26 cellular contexts compared by ENCODE assay signal in the genomic region with DNA sequence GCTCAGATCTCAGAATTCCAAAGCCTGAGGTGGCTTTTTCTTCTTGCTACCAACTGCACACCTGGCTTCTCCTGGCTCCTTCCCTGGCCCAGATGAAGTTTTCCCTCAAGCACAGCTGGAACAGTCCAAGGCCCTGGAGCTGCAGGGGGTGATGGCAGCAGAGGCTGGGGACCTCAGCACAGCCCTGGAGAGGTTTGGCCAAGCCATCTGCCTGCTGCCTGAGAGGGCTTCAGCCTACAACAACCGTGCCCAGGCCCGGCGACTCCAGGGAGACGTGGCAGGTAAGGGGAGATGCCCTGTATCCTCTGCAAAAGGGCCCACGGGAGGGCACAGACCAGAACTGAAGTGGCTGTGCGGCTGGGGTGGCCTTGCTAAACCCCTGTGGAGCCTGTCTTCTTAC. TPM values are rescaled to one million over a fixed set of nuclear protein-coding genes. Genes with fewer than 3 reads are reported as not detected.
DNase-seq lines count a peak whose midpoint lies in the region; ATAC-seq, FAIRE-seq and TF ChIP-seq lines count a peak whose summit lies in the region.
"Had no signal": no experiment of that assay in that cellular context is flagged by ENCODE, and none has a peak within 500 bp of the region (broad histone marks: within the 10 kb centered on the region; RNA-seq: fewer than 3 reads in every experiment).

No MANE protein-coding gene starts in this region.

- H3K4me3 ChIP-seq in BLaER1 (no peak overlapping the region), K562 (no peak overlapping the region), aorta (ENCODE audit: low read length in 2 of 2) (no peak overlapping the region)
- H3K4me3 ChIP-seq: A549, GM23338, MG63 had no signal

- in situ Hi-C loops in K562 (cut with MboI): no loop called here

- H3K9ac ChIP-seq in BLaER1: no peak overlapping the region
- H3K9ac ChIP-seq in K562 (ENCODE audit: insufficient read depth in 1 of 2, low read depth in 2 of 2, low read length in 2 of 2): peak overlapping the region in 1 of 2 experiments; percentile 11; a peak in 2 of 4 replicates

- no peaks in the 10 kb centered on the region for H3K9me3 Mint-ChIP-seq in nephron
- H3K9me3 Mint-ChIP-seq: CD8-positive, alpha-beta memory T cell; GM23338; H9; HFFc6 had no signal

- no peaks in the 10 kb centered on the region for H3K27me3 ChIP-seq in BLaER1
- no peaks in the 10 kb centered on the region for H3K27me3 ChIP-seq in K562 (ENCODE audit: control insufficient read depth in 2 of 2, insufficient read depth in 2 of 2, low read length in 2 of 2)
- H3K27me3 ChIP-seq in aorta (ENCODE audit: control insufficient read depth in 1 of 2, insufficient read depth in 2 of 2, low read length in 1 of 2): no peaks in the 10 kb centered on the region
- H3K27me3 ChIP-seq: MG63, Peyer's patch had no signal

- H3K4me3 Mint-ChIP-seq in nephron: peak overlapping the region; percentile 90 to 98 (median 95)
- H3K4me3 Mint-ChIP-seq: CD14-positive monocyte, HFFc6 had no signal

- no peak overlapping the region for H2AFZ ChIP-seq in K562 (ENCODE audit: low read depth, low read length)
- H2AFZ ChIP-seq: GM23338 had no signal

- H3K9me3 ChIP-seq in BLaER1 (no peaks in the 10 kb centered on the region), K562 (replicated peaks; ENCODE audit: control insufficient read depth, insufficient read depth, low read depth, low read length) (no peaks in the 10 kb centered on the region), aorta (ENCODE audit: control insufficient read depth, low read length) (no peaks in the 10 kb centered on the region)
- H3K9me3 ChIP-seq: A549, MG63, Peyer's patch had no signal

- no peaks in the 10 kb centered on the region; the same call in 2 of the 3 replicates for H3K79me2 ChIP-seq in K562 (ENCODE audit: control insufficient read depth, insufficient read depth, low read length)

- no peak for TF ChIP-seq POLR2A in K562 (conservative IDR thresholded peaks at IDR 0.05)

- H3K4me2 ChIP-seq in BLaER1: 0 out of 2 replicates have a peak overlapping the region, but pooled peaks have one; percentile 80
- H3K4me2 ChIP-seq in K562 (ENCODE audit: insufficient read depth, low read length): no peak overlapping the region
- H3K4me2 ChIP-seq: A549, GM23338 had no signal

- H4K20me1 ChIP-seq in BLaER1: peaks cover 21% of the 10 kb centered on the region
- H4K20me1 ChIP-seq in K562 (replicated peaks; ENCODE audit: control insufficient read depth, insufficient read depth, low read length): no peaks in the 10 kb centered on the region

- no peak for TF ChIP-seq RAD21 in K562 (CRISPR knock-in tag; conservative IDR thresholded peaks at IDR 0.05 in 1 of 2, IDR thresholded peaks at IDR 0.05 in 1 of 2)

- 84% methylated on average over 6 of the region's 6 CpGs for WGBS in K562 (ENCODE audit: insufficient coverage, low coverage, missing lambda C conversion rate)
- WGBS in aorta, 2 donors: 87 to 90% methylated on average over 6 of the region's 6 CpGs

- ATAC-seq in K562: no peak
- ATAC-seq in GM19452 (IDR thresholded peaks at IDR 0.05; ENCODE audit: unreplicated experiment): no peak
- ATAC-seq in aorta (ENCODE audit: low FRiP score): no peak
- ATAC-seq: A549, GM23338 had no signal

- H3K4me1 Mint-ChIP-seq in nephron: peaks cover 51% of the 10 kb centered on the region

- peaks cover 21% of the 10 kb centered on the region for H3K36me3 Mint-ChIP-seq in nephron (ENCODE audit: low read depth)

- peaks cover 43% of the 10 kb centered on the region for H3K36me3 ChIP-seq in BLaER1
- peaks cover 18% of the 10 kb centered on the region for H3K36me3 ChIP-seq in K562 (ENCODE audit: control insufficient read depth, insufficient read depth, low read length)
- H3K36me3 ChIP-seq in aorta (ENCODE audit: control insufficient read depth in 1 of 2, insufficient read depth in 2 of 2, low read length in 1 of 2): peaks cover 0 to 2% of the 10 kb centered on the region in 2 donors

- H3K27ac Mint-ChIP-seq in nephron: no peak overlapping the region
- H3K27ac Mint-ChIP-seq: GM23338, HFFc6 had no signal

- intact Hi-C loops in K562 (cut with micrococcal nuclease): no loop called here
- intact Hi-C loops in aorta (cut with DNase I): loop anchor here in 1 of 2 donors (5.0 kb wide), 1 partner anchor 34 kb away; no protein-coding TSS in a partner anchor

- peaks cover 67% of the 10 kb centered on the region for H3K4me1 ChIP-seq in BLaER1
- H3K4me1 ChIP-seq in K562 (replicated peaks in 1 of 2; ENCODE audit: control insufficient read depth in 2 of 2, insufficient read depth in 2 of 2, low read length in 2 of 2): peaks cover 9 to 38% of the 10 kb centered on the region in 2 experiments; a peak in 4 of 5 replicates
- no peaks in the 10 kb centered on the region for H3K4me1 ChIP-seq in aorta (ENCODE audit: control insufficient read depth in 1 of 2, insufficient read depth in 2 of 2, low read length in 2 of 2)
- H3K4me1 ChIP-seq: A549 had no signal

- H3K27ac ChIP-seq in BLaER1 (no peak overlapping the region; the same call in 1 of the 2 replicates), K562 (ENCODE audit: extremely low read depth, low read depth, low read length) (no peak overlapping the region), aorta (ENCODE audit: low read depth in 1 of 2, low read length in 2 of 2) (no peak overlapping the region)
- H3K27ac ChIP-seq: A549 had no signal

- BruUV-seq in K562 (replicated peaks; lab: Mats Ljungman, UMichigan): no TSS peak

- no peak for FAIRE-seq in K562 (lab: Jason Lieb, UNC)
- FAIRE-seq: A549, HTR-8/SVneo had no signal

- CTCF ChIA-PET in K562 (lab: Yijun Ruan, JAX; ENCODE audit: low intra/inter-chr PET ratio): interaction anchor here (0.5 kb wide), 1 partner anchor 330 kb away, joined by 4 read pairs; no protein-coding TSS in a partner anchor

- peaks cover 4% of the 10 kb centered on the region for H3K27me3 Mint-ChIP-seq in nephron (ENCODE audit: low read depth)

- no peak for TF ChIP-seq EP300 in K562 (IDR thresholded peaks at IDR 0.05; ENCODE audit: low read length)

- no peaks in the 10 kb centered on the region for H3K9me1 ChIP-seq in K562 (ENCODE audit: control insufficient read depth, insufficient read depth, low read length)

- POLR2A ChIA-PET in K562 (lab: Yijun Ruan, JAX): interaction anchor here (0.6 to 1.5 kb wide), 3 partner anchors 22 to 269 kb away, joined by 3 to 4 read pairs (median 3); partner anchors contain the start of gene ARCN1

- DNase-seq in DMS79 (lab: John Stamatoyannopoulos, UW) (peak; percentile 16), K562 (ENCODE audit: extremely low read depth in 1 of 4, low spot score in 3 of 4) (no peak), GF-D8 (lab: John Stamatoyannopoulos, UW) (no peak), aorta (no peak)
- DNase-seq: CD8-positive, alpha-beta memory T cell; DMS 273 treated with DMSO at 0.1 percent for 48 hours; DND-41; H9; HFFc6; KG1; MG63; NCI-H146; NCI-H1930; NCI-H2107; NCI-H526 treated with DMSO at 0.1 percent for 48 hours; OCI-M1; Peyer's patch; SHP77 treated with DMSO at 0.1 percent for 48 hours had no signal

- no peak for TF ChIP-seq CTCF in K562 (IDR thresholded peaks at IDR 0.05 in 2 of 3, conservative IDR thresholded peaks at IDR 0.05 in 1 of 3; ENCODE audit: insufficient read depth in 2 of 3, low read depth in 1 of 3, low read length in 3 of 3)
- TF ChIP-seq CTCF in nephron (IDR thresholded peaks at IDR 0.05; ENCODE audit: unreplicated experiment in 3 of 3): no peak

RNA-seq across cellular contexts. Expression of gene TTC36, which starts 1.2 kb away (rescaled TPM):
- total RNA-seq in K562 (2011; cell fraction: chromatin; rRNA removed; ENCODE audit: low replicate concordance): not detected in 2 replicates
- total RNA-seq in K562 (2011; cell fraction: nucleolus; rRNA removed): 0.66 and 0.83 TPM in 2 replicates
- not detected in 2 replicates for total RNA-seq in K562 (2011; cell fraction: nucleoplasm; rRNA removed)
- total RNA-seq in K562 (2014; rRNA removed): 0.78 TPM in 1 of 2 replicates, not detected in the other
- not detected in 2 replicates for total RNA-seq in K562 (2014; rRNA removed; fragmentation: Illumina TruSeq; extraction: Trizol)
- not detected in 2 replicates for total RNA-seq in K562 (2015; rRNA removed; fragmentation: Illumina TruSeq; extraction: Trizol)
- total RNA-seq in K562 (2021): 0.22 and 0.36 TPM in 2 replicates
- polyA plus RNA-seq in K562 (2011; rRNA removed): not detected in 2 replicates
- polyA plus RNA-seq in K562 (2011; cell fraction: cytosol; rRNA removed): 0.06 TPM in 1 of 2 replicates, not detected in the other
- 0.18 and 0.53 TPM in 2 replicates for polyA plus RNA-seq in K562 (2011; cell fraction: nucleus; rRNA removed)
- 0.14 and 0.15 TPM in 2 replicates for polyA plus RNA-seq in K562 (2012)
- not detected in 2 replicates for polyA plus RNA-seq in K562 (2014; fragmentation: Illumina TruSeq; extraction: Trizol)
- not detected for polyA plus RNA-seq in K562 (2014; fragmentation: Nextera tagmentation; extraction: Ambion mirVana)
- 0.23 and 0.59 TPM in 2 replicates for polyA plus RNA-seq in K562 (2014; rRNA removed)
- polyA minus RNA-seq in K562 (2011; rRNA and poly(A)+ RNA removed): not detected in 2 replicates
- polyA minus RNA-seq in K562 (2011; cell fraction: cytosol; rRNA and poly(A)+ RNA removed): not detected in 2 replicates
- 0.27 and 0.78 TPM in 2 replicates for polyA minus RNA-seq in K562 (2011; cell fraction: nucleus; rRNA and poly(A)+ RNA removed)
- total RNA-seq in aorta: under 1 TPM in 1 of 2 donors, not detected in 1; 0.42 TPM
- under 1 TPM in 1 of 2 donors, not detected in 1; 0.95 TPM for polyA plus RNA-seq in aorta
- total RNA-seq: NCI-H460 had no signal
- polyA plus RNA-seq: A549; CD14-positive monocyte; CD8-positive, alpha-beta memory T cell had no signal

RNA-seq across cellular contexts. Expression of gene TMEM25, which starts 2.5 kb away (rescaled TPM):
- total RNA-seq in K562 (2011; cell fraction: chromatin; rRNA removed; ENCODE audit: low replicate concordance): 15.4 and 39.3 TPM in 2 replicates
- total RNA-seq in K562 (2011; cell fraction: nucleolus; rRNA removed): 19.7 and 20.1 TPM in 2 replicates
- 15.8 and 18.2 TPM in 2 replicates for total RNA-seq in K562 (2011; cell fraction: nucleoplasm; rRNA removed)
- total RNA-seq in K562 (2014; rRNA removed) (1.5 and 2.1 TPM in 2 replicates), K562 (2014; rRNA removed; fragmentation: Illumina TruSeq; extraction: Trizol) (0.77 and 1.2 TPM in 2 replicates), K562 (2015; rRNA removed; fragmentation: Illumina TruSeq; extraction: Trizol) (1.8 and 2.0 TPM in 2 replicates), K562 (2021) (3.2 TPM in 2 replicates), aorta (10 to 100 TPM; 20.7 to 29.8 TPM)
- polyA plus RNA-seq in K562 (2011; rRNA removed) (2.2 and 7.1 TPM in 2 replicates), K562 (2014; fragmentation: Illumina TruSeq; extraction: Trizol) (2.7 and 3.4 TPM in 2 replicates), K562 (2014; fragmentation: Nextera tagmentation; extraction: Ambion mirVana) (under 1 TPM; 0.34 to 0.49 TPM), K562 (2014; rRNA removed) (3.8 and 4.3 TPM in 2 replicates), aorta (10 to 100 TPM; 30.2 to 32.2 TPM)
- 4.0 and 6.3 TPM in 2 replicates for polyA plus RNA-seq in K562 (2011; cell fraction: cytosol; rRNA removed)
- 35.3 and 59.2 TPM in 2 replicates for polyA plus RNA-seq in K562 (2011; cell fraction: nucleus; rRNA removed)
- polyA plus RNA-seq in K562 (2012): 1.6 and 4.2 TPM in 2 replicates
- polyA minus RNA-seq in K562 (2011; rRNA and poly(A)+ RNA removed): 4.1 and 5.3 TPM in 2 replicates
- 2.1 and 6.1 TPM in 2 replicates for polyA minus RNA-seq in K562 (2011; cell fraction: cytosol; rRNA and poly(A)+ RNA removed)
- 11.3 and 17.8 TPM in 2 replicates for polyA minus RNA-seq in K562 (2011; cell fraction: nucleus; rRNA and poly(A)+ RNA removed)
- polyA plus RNA-seq: CD14-positive monocyte had no signal

RNA-seq across cellular contexts. Expression of gene IFT46, which starts 37.2 kb away (rescaled TPM):
- total RNA-seq in K562 (2011; cell fraction: chromatin; rRNA removed; ENCODE audit: low replicate concordance): 15.4 and 15.5 TPM in 2 replicates
- 7.9 and 8.5 TPM in 2 replicates for total RNA-seq in K562 (2011; cell fraction: nucleolus; rRNA removed)
- total RNA-seq in K562 (2011; cell fraction: nucleoplasm; rRNA removed): 11.7 and 12.6 TPM in 2 replicates
- total RNA-seq in K562 (2014; rRNA removed) (11.8 and 12.0 TPM in 2 replicates), K562 (2014; rRNA removed; fragmentation: Illumina TruSeq; extraction: Trizol) (14.3 and 15.2 TPM in 2 replicates), K562 (2015; rRNA removed; fragmentation: Illumina TruSeq; extraction: Trizol) (15.2 and 16.6 TPM in 2 replicates), K562 (2021) (9.9 and 10.1 TPM in 2 replicates), aorta (10 to 100 TPM; 15.0 to 22.5 TPM)
- polyA plus RNA-seq in K562 (2011; rRNA removed) (16.8 and 30.4 TPM in 2 replicates), K562 (2014; fragmentation: Illumina TruSeq; extraction: Trizol) (15.9 and 18.9 TPM in 2 replicates), K562 (2014; fragmentation: Nextera tagmentation; extraction: Ambion mirVana) (10 to 100 TPM; 24.2 to 29.5 TPM), K562 (2014; rRNA removed) (14.3 and 14.8 TPM in 2 replicates), aorta (10 to 100 TPM; 24.2 to 31.8 TPM)
- polyA plus RNA-seq in K562 (2011; cell fraction: cytosol; rRNA removed): 10.8 and 26.7 TPM in 2 replicates
- polyA plus RNA-seq in K562 (2011; cell fraction: nucleus; rRNA removed): 8.8 and 20.4 TPM in 2 replicates
- polyA plus RNA-seq in K562 (2012): 10.6 and 13.5 TPM in 2 replicates
- polyA minus RNA-seq in K562 (2011; rRNA and poly(A)+ RNA removed): 14.8 and 27.5 TPM in 2 replicates
- 5.8 and 6.4 TPM in 2 replicates for polyA minus RNA-seq in K562 (2011; cell fraction: cytosol; rRNA and poly(A)+ RNA removed)
- polyA minus RNA-seq in K562 (2011; cell fraction: nucleus; rRNA and poly(A)+ RNA removed): 2.0 and 6.7 TPM in 2 replicates

RNA-seq across cellular contexts. Expression of gene ARCN1, which starts 43.7 kb away (rescaled TPM):
- 33.0 and 70.2 TPM in 2 replicates for total RNA-seq in K562 (2011; cell fraction: chromatin; rRNA removed; ENCODE audit: low replicate concordance)
- total RNA-seq in K562 (2011; cell fraction: nucleolus; rRNA removed): 25.1 and 26.7 TPM in 2 replicates
- 50.7 and 82.0 TPM in 2 replicates for total RNA-seq in K562 (2011; cell fraction: nucleoplasm; rRNA removed)
- total RNA-seq in K562 (2014; rRNA removed) (47.4 and 50.4 TPM in 2 replicates), K562 (2014; rRNA removed; fragmentation: Illumina TruSeq; extraction: Trizol) (76.4 and 87.6 TPM in 2 replicates), K562 (2015; rRNA removed; fragmentation: Illumina TruSeq; extraction: Trizol) (72.3 and 77.9 TPM in 2 replicates), K562 (2021) (87.6 and 94.4 TPM in 2 replicates), aorta (100 to 1,000 TPM; 128 to 170 TPM)
- polyA plus RNA-seq in K562 (2011; rRNA removed) (224 and 237 TPM in 2 replicates), K562 (2014; fragmentation: Illumina TruSeq; extraction: Trizol) (109 and 126 TPM in 2 replicates), K562 (2014; fragmentation: Nextera tagmentation; extraction: Ambion mirVana) (10 to 100 TPM; 30.0 to 43.5 TPM), K562 (2014; rRNA removed) (75.8 and 81.0 TPM in 2 replicates), aorta (10 to 100 TPM; 67.6 to 69.0 TPM)
- polyA plus RNA-seq in K562 (2011; cell fraction: cytosol; rRNA removed): 136 and 284 TPM in 2 replicates
- 27.6 and 58.6 TPM in 2 replicates for polyA plus RNA-seq in K562 (2011; cell fraction: nucleus; rRNA removed)
- polyA plus RNA-seq in K562 (2012): 72.5 and 103 TPM in 2 replicates
- polyA minus RNA-seq in K562 (2011; rRNA and poly(A)+ RNA removed): 236 and 317 TPM in 2 replicates
- 88.0 and 104 TPM in 2 replicates for polyA minus RNA-seq in K562 (2011; cell fraction: cytosol; rRNA and poly(A)+ RNA removed)
- 8.8 and 22.3 TPM in 2 replicates for polyA minus RNA-seq in K562 (2011; cell fraction: nucleus; rRNA and poly(A)+ RNA removed)
